8 cellular contexts compared by ENCODE assay signal in the genomic region with DNA sequence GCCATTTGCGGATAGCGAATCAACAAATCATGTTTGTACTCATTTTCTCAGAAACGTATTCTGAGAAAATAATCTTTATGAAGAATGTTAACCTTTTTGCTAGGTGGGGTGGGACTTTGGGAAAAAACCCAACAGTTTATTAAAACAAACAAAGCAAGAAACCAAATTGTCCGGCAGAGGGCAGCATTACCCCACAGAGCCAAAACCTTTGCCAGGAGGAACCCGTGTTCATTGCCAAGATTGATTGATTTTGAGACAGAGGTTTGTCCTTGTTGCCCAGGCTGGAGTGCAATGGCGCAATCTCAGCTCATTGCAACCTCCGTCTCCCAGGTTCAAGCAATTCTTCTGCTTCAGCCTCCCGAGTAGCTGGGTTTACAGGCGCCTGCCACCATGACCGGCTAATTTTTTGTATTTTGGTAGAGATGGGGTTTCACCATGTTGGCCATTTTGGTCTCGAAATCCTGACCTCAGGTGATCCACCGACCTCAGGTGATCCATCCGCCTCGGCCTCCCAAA.
A peak's percentile ranks its signal among the peaks of the same experiment; 100 is the strongest.
DNase-seq lines count a peak whose midpoint lies in the region; ATAC-seq, FAIRE-seq and TF ChIP-seq lines count a peak whose summit lies in the region.

No MANE protein-coding gene starts in this region.

- no peak overlapping the region for H2AK5ac ChIP-seq in neuronal stem cell (ENCODE audit: low read depth, low read length)

- no peak overlapping the region for H4K8ac ChIP-seq in neuronal stem cell (ENCODE audit: low read depth, low read length)

- H3K9me3 ChIP-seq in Karpas-422 (ENCODE audit: low read length) (no peaks in the 10 kb centered on the region), PC-3 (ENCODE audit: low read length) (no peaks in the 10 kb centered on the region), neuronal stem cell (replicated peaks in 1 of 2; ENCODE audit: control insufficient read depth in 2 of 2, insufficient read depth in 1 of 2, low read depth in 1 of 2, low read length in 2 of 2) (no peaks in the 10 kb centered on the region)

- no peaks in the 10 kb centered on the region for H3K36me3 ChIP-seq in Karpas-422 (ENCODE audit: insufficient read depth, low read length)
- no peaks in the 10 kb centered on the region for H3K36me3 ChIP-seq in PC-3 (ENCODE audit: low read depth, low read length)
- H3K36me3 ChIP-seq in neuronal stem cell (replicated peaks in 1 of 2; ENCODE audit: control insufficient read depth in 2 of 2, insufficient read depth in 2 of 2, low read length in 2 of 2): no peaks in the 10 kb centered on the region

- H4K91ac ChIP-seq in neuronal stem cell (ENCODE audit: low read depth, low read length, poor library complexity): no peak overlapping the region

- H3K79me2 ChIP-seq in Karpas-422 (ENCODE audit: low read length): no peaks in the 10 kb centered on the region
- H3K79me2 ChIP-seq in PC-3 (ENCODE audit: low read length): no peaks in the 10 kb centered on the region

- no peak overlapping the region for H3K27ac ChIP-seq in Karpas-422 (ENCODE audit: low read length)
- no peak overlapping the region for H3K27ac ChIP-seq in PC-3 (ENCODE audit: low read length)
- H3K27ac ChIP-seq in neuronal stem cell (replicated peaks; ENCODE audit: low read length): no peak overlapping the region

- no peaks in the 10 kb centered on the region for H3F3A ChIP-seq in PC-3 (ENCODE audit: low read length, unreplicated experiment)

- H3K18ac ChIP-seq in neuronal stem cell (ENCODE audit: low read length): no peak overlapping the region

- H3K27me3 ChIP-seq in Karpas-422 (ENCODE audit: low read length): no peaks in the 10 kb centered on the region
- no peaks in the 10 kb centered on the region for H3K27me3 ChIP-seq in PC-3 (ENCODE audit: low read length)
- H3K27me3 ChIP-seq in neuronal stem cell (ENCODE audit: control insufficient read depth in 3 of 3, insufficient read depth in 3 of 3, low read depth in 1 of 3, low read length in 3 of 3): peaks cover 0 to 3% (median 0%) of the 10 kb centered on the region in 3 experiments

- TF ChIP-seq CTCF in D721Med (IDR thresholded peaks at IDR 0.05; ENCODE audit: insufficient read depth, missing control alignments): peak; percentile 92
- TF ChIP-seq CTCF in PC-3 (conservative IDR thresholded peaks at IDR 0.05; ENCODE audit: low read depth, low read length): peak; percentile 89

- POLR2A ChIA-PET in PC-3 (lab: Charles Lee; ENCODE audit: unreplicated experiment): interaction anchor here (0.7 kb wide), 1 partner anchor 65 kb away, joined by 15 read pairs; no protein-coding TSS in a partner anchor

- H3K4ac ChIP-seq in neuronal stem cell (ENCODE audit: low read length): no peak overlapping the region

- H3K9ac ChIP-seq in Karpas-422 (ENCODE audit: low read length) (no peak overlapping the region), PC-3 (ENCODE audit: low read length) (no peak overlapping the region), neuronal stem cell (ENCODE audit: low read depth, low read length, poor library complexity) (no peak overlapping the region)

- H4K20me1 ChIP-seq in Karpas-422 (ENCODE audit: insufficient read depth, low read depth, low read length) (0 out of 2 replicates have a peak, but pooled peaks cover 3% of the 10 kb centered on the region), PC-3 (ENCODE audit: low read length) (no peaks in the 10 kb centered on the region)

- no TSS peak for BruUV-seq in PC-3 (replicated peaks; lab: Mats Ljungman, UMichigan)

- no peak overlapping the region for H3K23ac ChIP-seq in neuronal stem cell (ENCODE audit: low read depth, low read length, poor library complexity)

- H2AFZ ChIP-seq in Karpas-422 (ENCODE audit: low read length): no peak overlapping the region
- peak overlapping the region; percentile 62 for H2AFZ ChIP-seq in PC-3 (ENCODE audit: low read length)
- no peak overlapping the region for H2AFZ ChIP-seq in neuronal stem cell (ENCODE audit: low read length)

- H3K4me2 ChIP-seq in Karpas-422 (ENCODE audit: low read depth, low read length, poor library complexity, severe bottlenecking) (no peak overlapping the region), PC-3 (ENCODE audit: low read length) (peak overlapping the region; percentile 66), neuronal stem cell (ENCODE audit: insufficient read depth, low read length, poor library complexity, severe bottlenecking) (no peak overlapping the region)

- no peaks in the 10 kb centered on the region for H3K9me2 ChIP-seq in Karpas-422 (replicated peaks; ENCODE audit: insufficient read depth, low read length)
- H3K9me2 ChIP-seq in PC-3 (replicated peaks; ENCODE audit: low read length): no peaks in the 10 kb centered on the region

- DNase-seq in D721Med (ENCODE audit: insufficient read length, low spot score) (peak; percentile 65), Karpas-422 (peak; percentile 90), PC-3 (peak; percentile 92), fibroblast of peridontal ligament (ENCODE audit: extremely low read depth) (peak; percentile 79), neuronal stem cell (ENCODE audit: low spot score) (peak; percentile 75), stromal cell of bone marrow (ENCODE audit: low read depth) (peak; percentile 40)
- peak; percentile 78 for DNase-seq in activated T-cell treated with anti-CD3 and anti-CD28 coated beads, Interleukin-2, amount 50 U/mL, for 1 hour

- ATAC-seq in PC-3: peak; percentile 64
- no peak for ATAC-seq in GM21447 (IDR thresholded peaks at IDR 0.05; ENCODE audit: unreplicated experiment)

- no peaks in the 10 kb centered on the region for H3K79me1 ChIP-seq in neuronal stem cell (ENCODE audit: low read depth, low read length)

- no peak overlapping the region for H2BK15ac ChIP-seq in neuronal stem cell (ENCODE audit: low read length)

- FAIRE-seq in D721Med (lab: Jason Lieb, UNC): peak; percentile 90

- H2BK5ac ChIP-seq in neuronal stem cell (ENCODE audit: low read length): no peak overlapping the region

- H3K4me3 ChIP-seq in Karpas-422 (ENCODE audit: low read length) (no peak overlapping the region), PC-3 (ENCODE audit: low read length) (peak overlapping the region; percentile 40), neuronal stem cell (ENCODE audit: low read length in 2 of 2) (no peak overlapping the region)

- CTCF ChIA-PET in PC-3 (lab: Charles Lee): interaction anchor here (0.7 to 1.4 kb wide), 3 partner anchors 199 to 818 kb away, joined by 3 to 6 read pairs (median 4); no protein-coding TSS in a partner anchor

- no peak overlapping the region for H2BK12ac ChIP-seq in neuronal stem cell (ENCODE audit: low read length)

- H2BK120ac ChIP-seq in neuronal stem cell (ENCODE audit: low read depth, low read length): no peak overlapping the region

- no peak overlapping the region for H3K14ac ChIP-seq in neuronal stem cell (ENCODE audit: low read length)

- WGBS in neuronal stem cell (ENCODE audit: extremely low coverage in 2 of 2, insufficient read length in 2 of 2, insufficient replicate concordance in 1 of 2), 2 donors: no CpG with 5 or more reads among the region's 14 CpGs

- intact Hi-C loops in PC-3 (cut with micrococcal nuclease): loop anchor here (1.0 kb wide), 4 partner anchors 493 to 850 kb away; no protein-coding TSS in a partner anchor

- H3K4me1 ChIP-seq in Karpas-422 (ENCODE audit: low read length): no peaks in the 10 kb centered on the region
- peaks cover 4% of the 10 kb centered on the region; the same call in 1 of the 2 replicates for H3K4me1 ChIP-seq in PC-3 (ENCODE audit: insufficient read depth, low read length)
- H3K4me1 ChIP-seq in neuronal stem cell (ENCODE audit: control insufficient read depth in 2 of 2, insufficient read depth in 1 of 2, low read depth in 1 of 2, low read length in 2 of 2): no peaks in the 10 kb centered on the region

Comparison
In these comparisons a context has a peak if more than half of its experiments do, and no peak if none do; other contexts are left out.
1. DNase-seq: peak in every context shown above with its lines; median percentile 92 in PC-3; 90 in Karpas-422; 79 in fibroblast of peridontal ligament; 78 in activated T-cell treated with anti-CD3 and anti-CD28 coated beads, Interleukin-2, amount 50 U/mL, for 1 hour; 75 in neuronal stem cell; 65 in D721Med; 40 in stromal cell of bone marrow.